In genomic region chr6:117781550-117781949, GRCh38 we compare ENCODE assay signal across 32 cellular contexts.
"Had no signal": no experiment of that assay in that cellular context is flagged by ENCODE, and none has a peak within 500 bp of the region (broad histone marks: within the 10 kb centered on the region; RNA-seq: fewer than 3 reads in every experiment).

No MANE protein-coding gene starts in this region.

- H3K36me3 ChIP-seq: adrenal gland, ascending aorta, brain microvascular endothelial cell, breast epithelium, cardiac muscle cell had no signal

- H3K4me3 ChIP-seq: adrenal gland, ascending aorta, body of pancreas, breast epithelium, cardiac muscle cell had no signal

- H3K27ac ChIP-seq: adrenal gland, ascending aorta, body of pancreas, brain microvascular endothelial cell, breast epithelium, cardiac muscle cell had no signal

- ATAC-seq: activated naive CD4-positive, alpha-beta T cell treated with anti-CD3 and anti-CD28 coated beads, Interleukin-2, amount 50 U/mL, for 72 hours; activated naive CD8-positive, alpha-beta T cell treated with anti-CD3 and anti-CD28 coated beads, Interleukin-2, amount 50 U/mL, for 24 hours; activated T-cell treated with anti-CD3 and anti-CD28 coated beads, Interleukin-2, amount 50 U/mL, for 4 hours; activated T-cell treated with anti-CD3 and anti-CD28 coated beads, Interleukin-2, amount 50 U/mL, for 72 hours; activated T-helper 17 cell treated with anti-CD3 and anti-CD28 coated beads, Interleukin-2, amount 50 U/mL, for 72 hours; body of pancreas had no signal

- H3K9me3 ChIP-seq: adrenal gland, ascending aorta, body of pancreas, breast epithelium had no signal

- DNase-seq: activated effector memory CD4-positive, alpha-beta T cell treated with anti-CD3 and anti-CD28 coated beads, Interleukin-2, amount 50 U/mL, for 16 hours; activated effector memory CD4-positive, alpha-beta T cell treated with Interleukin-2 at 50 U/mL for 16 hours; activated gamma-delta T cell; activated gamma-delta T cell treated with Interleukin-2 at 50 U/mL for 16 hours; activated naive CD4-positive, alpha-beta T cell; activated naive CD4-positive, alpha-beta T cell treated with anti-CD3 and anti-CD28 coated beads for 36 hours; activated naive CD4-positive, alpha-beta T cell treated with anti-CD3 and anti-CD28 coated beads, Interleukin-2, amount 10 ng/mL, durations not matched to agents 7 days and 5 days; activated naive CD4-positive, alpha-beta T cell treated with anti-CD3 and anti-CD28 coated beads, Interleukin-2, amount 50 U/mL, for 16 hours; activated naive CD4-positive, alpha-beta T cell treated with Interleukin-2 at 50 U/mL for 16 hours; activated naive CD8-positive, alpha-beta T cell treated with anti-CD3 and anti-CD28 coated beads for 36 hours; activated naive CD8-positive, alpha-beta T cell treated with anti-CD3 and anti-CD28 coated beads, Interleukin-2, amount 10 ng/mL, durations not matched to agents 7 days and 5 days; activated naive CD8-positive, alpha-beta T cell treated with anti-CD3 and anti-CD28 coated beads, Interleukin-2, amount 50 U/mL, for 24 hours; activated T-cell treated with anti-CD3 and anti-CD28 coated beads, Interleukin-2, amount 50 U/mL, for 1 hour; activated T-cell treated with anti-CD3 and anti-CD28 coated beads, Interleukin-2, amount 50 U/mL, for 24 hours; activated T-cell treated with anti-CD3 and anti-CD28 coated beads, Interleukin-2, amount 50 U/mL, for 4 hours; activated T-cell treated with anti-CD3 and anti-CD28 coated beads, Interleukin-2, amount 50 U/mL, for 48 hours; activated T-cell treated with anti-CD3 and anti-CD28 coated beads, Interleukin-2, amount 50 U/mL, for 72 hours; adrenal gland; amniotic stem cell; amygdala; anterior cingulate cortex; aorta; body of pancreas; brain microvascular endothelial cell; caudate nucleus; central memory CD4-positive, alpha-beta T cell; cerebellar nuclear complex had no signal

- H3K27me3 ChIP-seq: adrenal gland, ascending aorta, body of pancreas, brain microvascular endothelial cell, breast epithelium, cardiac muscle cell had no signal

- H3K4me1 ChIP-seq: adrenal gland, ascending aorta, body of pancreas, breast epithelium had no signal
